ENCODE assay signal across 1 cellular context in the genomic region with DNA sequence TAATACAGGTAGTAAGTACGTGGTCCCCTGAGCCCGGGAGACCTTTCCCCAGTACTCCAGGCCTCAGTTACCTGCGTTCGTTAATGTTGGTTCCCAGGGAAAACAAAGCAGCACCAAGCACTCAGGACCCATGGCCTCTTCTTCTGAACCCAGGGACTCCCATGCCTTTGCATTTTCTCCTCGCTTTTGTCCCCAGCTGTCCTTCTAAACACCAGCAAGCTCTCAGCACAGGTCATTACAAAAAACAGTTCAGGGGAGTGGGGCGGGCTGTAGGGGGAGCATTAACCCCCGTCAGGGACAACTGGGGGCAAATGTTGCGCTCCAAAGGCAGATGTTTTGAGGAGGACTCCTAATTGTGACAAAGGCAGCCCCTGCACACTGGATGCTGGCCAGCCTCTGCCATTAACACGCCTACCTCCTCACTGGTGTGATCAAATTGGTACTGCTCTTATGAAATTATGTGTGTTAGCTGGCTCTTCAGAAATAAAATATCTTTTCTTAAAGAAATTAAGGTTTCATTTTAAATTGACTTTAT.
TF ChIP-seq lines count a peak whose summit lies in the region.

No MANE protein-coding gene starts in this region.

TF ChIP-seq in GM23338, 12 proteins besides CTCF, POLR2A, EP300 and RAD21 (continued from another document):
- no peak for TF ChIP-seq ZNF462 (CRISPR knock-in tag; IDR thresholded peaks at IDR 0.05)
- no peak for TF ChIP-seq EZH2phosphoT487 (IDR thresholded peaks at IDR 0.05; ENCODE audit: unreplicated experiment)
